10 cellular contexts compared by ENCODE assay signal in genomic region chr9:88322906-88323566, GRCh38.
A peak's percentile ranks its signal among the peaks of the same experiment; 100 is the strongest.
DNase-seq lines count a peak whose midpoint lies in the region; ATAC-seq, FAIRE-seq and TF ChIP-seq lines count a peak whose summit lies in the region.
"Had no signal": no experiment of that assay in that cellular context is flagged by ENCODE, and none has a peak within 500 bp of the region (broad histone marks: within the 10 kb centered on the region; RNA-seq: fewer than 3 reads in every experiment).

No MANE protein-coding gene starts in this region.

- ATAC-seq in GM21786 (IDR thresholded peaks at IDR 0.05; ENCODE audit: unreplicated experiment): peak; percentile 43
- ATAC-seq in GM19467 (IDR thresholded peaks at IDR 0.05; ENCODE audit: unreplicated experiment): no peak

- no peak for TF ChIP-seq CTCF in astrocyte (IDR thresholded peaks at IDR 0.05; ENCODE audit: insufficient read depth, low read depth, low read length)
- no peak for TF ChIP-seq CTCF in GM13976 (IDR thresholded peaks at IDR 0.05; ENCODE audit: borderline replicate concordance, control extremely low read depth, extremely low read depth, insufficient read depth, missing control alignments)
- no peak for TF ChIP-seq CTCF in smooth muscle cell (IDR thresholded peaks at IDR 0.05; ENCODE audit: borderline replicate concordance, insufficient read depth, poor library complexity, severe bottlenecking)

- H3K4me1 ChIP-seq in astrocyte (ENCODE audit: insufficient read depth, low read length): no peaks in the 10 kb centered on the region
- H3K4me1 ChIP-seq in smooth muscle cell (ENCODE audit: low read depth): no peaks in the 10 kb centered on the region
- H3K4me1 ChIP-seq: parathyroid adenoma had no signal

- H3K36me3 Mint-ChIP-seq in T-helper 1 cell treated with Interleukin-12 subunit alpha and Interleukin-12 subunit beta and Interleukin-4 antibody, amounts not matched to agents 30 μg/mL and 1 μg/mL, for 36 hours (ENCODE audit: low read depth): peaks cover 8% of the 10 kb centered on the region
- peaks cover 2% of the 10 kb centered on the region for H3K36me3 Mint-ChIP-seq in astrocyte (ENCODE audit: low read depth, unreplicated experiment)
- H3K36me3 Mint-ChIP-seq: brain had no signal

- in situ Hi-C loops in GM13976 (cut with MboI; ENCODE audit: low sequenced_read_pairs, unreplicated experiment): no loop called here

- peak overlapping the region; percentile 47 for H3K4me3 Mint-ChIP-seq in T-helper 1 cell treated with Interleukin-12 subunit alpha and Interleukin-12 subunit beta and Interleukin-4 antibody, amounts not matched to agents 30 μg/mL and 1 μg/mL, for 36 hours
- peak overlapping the region; percentile 14 for H3K4me3 Mint-ChIP-seq in astrocyte (ENCODE audit: unreplicated experiment)
- H3K4me3 Mint-ChIP-seq: brain had no signal

- no peaks in the 10 kb centered on the region for H3K27me3 Mint-ChIP-seq in T-helper 1 cell treated with Interleukin-12 subunit alpha and Interleukin-12 subunit beta and Interleukin-4 antibody, amounts not matched to agents 30 μg/mL and 1 μg/mL, for 36 hours (ENCODE audit: low read depth)
- peaks cover 12% of the 10 kb centered on the region for H3K27me3 Mint-ChIP-seq in astrocyte (ENCODE audit: low read depth, unreplicated experiment)

- WGBS in smooth muscle cell (ENCODE audit: low lambda C conversion rate): 53% methylated on average over 4 of the region's 4 CpGs

- no peaks in the 10 kb centered on the region for H3F3A ChIP-seq in smooth muscle cell (ENCODE audit: low read depth)

- DNase-seq in astrocyte (ENCODE audit: low read depth) (peak; percentile 79), GM13976 (ENCODE audit: low spot score) (no peak), smooth muscle cell (lab: John Stamatoyannopoulos, UW; ENCODE audit: unreplicated experiment) (no peak), HPDE6-E6E7 (ENCODE audit: extremely low spot score) (no peak)
- peak; percentile 16 for DNase-seq in stimulated activated CD8-positive, alpha-beta memory T cell treated with anti-CD3 and anti-CD28 coated beads, Interleukin-15, amount 100 ng/mL, for 1 hour (ENCODE audit: low read depth)

- no peak overlapping the region for H2AFZ ChIP-seq in astrocyte (ENCODE audit: low read depth, low read length)
- no peak overlapping the region for H2AFZ ChIP-seq in smooth muscle cell (ENCODE audit: low read depth)
- H2AFZ ChIP-seq: parathyroid adenoma had no signal

- peaks cover 12% of the 10 kb centered on the region for H3K9me3 Mint-ChIP-seq in T-helper 1 cell treated with Interleukin-12 subunit alpha and Interleukin-12 subunit beta and Interleukin-4 antibody, amounts not matched to agents 30 μg/mL and 1 μg/mL, for 36 hours
- no peaks in the 10 kb centered on the region for H3K9me3 Mint-ChIP-seq in astrocyte (ENCODE audit: unreplicated experiment)

- H3K36me3 ChIP-seq in astrocyte (ENCODE audit: insufficient read depth, low read length) (no peaks in the 10 kb centered on the region), smooth muscle cell (ENCODE audit: low read depth) (no peaks in the 10 kb centered on the region)

- H4K20me1 ChIP-seq in astrocyte (ENCODE audit: insufficient read depth, low read length) (no peaks in the 10 kb centered on the region), smooth muscle cell (ENCODE audit: low read depth) (no peaks in the 10 kb centered on the region)

- peak; percentile 86 for FAIRE-seq in astrocyte (lab: Jason Lieb, UNC)

- H3K27ac ChIP-seq in astrocyte (ENCODE audit: low read depth, low read length) (no peak overlapping the region), smooth muscle cell (ENCODE audit: low read depth) (no peak overlapping the region)
- H3K27ac ChIP-seq: parathyroid adenoma had no signal

- peaks cover 46% of the 10 kb centered on the region for H3K4me1 Mint-ChIP-seq in T-helper 1 cell treated with Interleukin-12 subunit alpha and Interleukin-12 subunit beta and Interleukin-4 antibody, amounts not matched to agents 30 μg/mL and 1 μg/mL, for 36 hours (ENCODE audit: low read depth)
- peaks cover 14% of the 10 kb centered on the region for H3K4me1 Mint-ChIP-seq in astrocyte (ENCODE audit: low read depth, unreplicated experiment)
- H3K4me1 Mint-ChIP-seq: brain had no signal

- H3K9me3 ChIP-seq in astrocyte (ENCODE audit: insufficient read depth, low read depth, low read length) (no peaks in the 10 kb centered on the region), smooth muscle cell (replicated peaks; ENCODE audit: low read depth) (no peaks in the 10 kb centered on the region)

- H3K79me2 ChIP-seq in astrocyte (ENCODE audit: insufficient read depth, low read length) (no peaks in the 10 kb centered on the region), smooth muscle cell (ENCODE audit: low read depth) (no peaks in the 10 kb centered on the region)
- H3K79me2 ChIP-seq: parathyroid adenoma had no signal

- H3K27ac Mint-ChIP-seq in T-helper 1 cell treated with Interleukin-12 subunit alpha and Interleukin-12 subunit beta and Interleukin-4 antibody, amounts not matched to agents 30 μg/mL and 1 μg/mL, for 36 hours: peak overlapping the region; percentile 82
- H3K27ac Mint-ChIP-seq in astrocyte (ENCODE audit: unreplicated experiment): peak overlapping the region; percentile 19
- H3K27ac Mint-ChIP-seq: brain had no signal

- H3K4me3 ChIP-seq in astrocyte (ENCODE audit: insufficient read depth, low read depth, low read length) (no peak overlapping the region), smooth muscle cell (no peak overlapping the region)

- H3K4me2 ChIP-seq in astrocyte (ENCODE audit: low read length) (no peak overlapping the region), smooth muscle cell (no peak overlapping the region)

- H3K9ac ChIP-seq in astrocyte (ENCODE audit: low read length) (no peak overlapping the region), smooth muscle cell (ENCODE audit: low read depth) (no peak overlapping the region)
- H3K9ac ChIP-seq: parathyroid adenoma had no signal

- H3K27me3 ChIP-seq in astrocyte (ENCODE audit: insufficient read depth, low read length) (no peaks in the 10 kb centered on the region), smooth muscle cell (ENCODE audit: low read depth) (no peaks in the 10 kb centered on the region)

Comparison
In these comparisons a context has a peak if more than half of its experiments do, and no peak if none do; other contexts are left out.
1. DNase-seq: peak in astrocyte (single experiment) and stimulated activated CD8-positive, alpha-beta memory T cell treated with anti-CD3 and anti-CD28 coated beads, Interleukin-15, amount 100 ng/mL, for 1 hour (single experiment); none in GM13976 (single experiment), smooth muscle cell (single experiment) and HPDE6-E6E7 (single experiment).